Comparison of ENCODE assay signal across 8 cellular contexts in the genomic region with DNA sequence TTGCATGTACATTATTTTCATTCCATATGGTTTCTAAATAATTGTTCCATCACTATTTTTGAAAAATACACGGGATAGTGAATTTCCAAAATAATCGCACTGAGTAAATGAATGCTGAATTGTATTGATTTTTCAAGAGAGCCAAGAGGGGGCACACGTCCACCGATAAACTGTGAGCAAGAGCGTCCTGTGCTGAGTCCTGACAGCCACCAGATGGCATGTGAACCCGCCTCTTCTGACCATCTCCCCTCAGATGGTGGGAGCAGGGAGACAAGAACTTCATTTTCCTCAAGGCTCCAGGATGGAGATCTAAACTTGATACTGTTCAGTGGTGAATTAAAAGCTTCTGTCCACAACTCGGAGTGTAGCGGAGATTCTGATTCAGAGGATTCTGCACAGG. TPM values are rescaled to one million over a fixed set of nuclear protein-coding genes. Genes with fewer than 3 reads are reported as not detected.
DNase-seq lines count a peak whose midpoint lies in the region; ATAC-seq, FAIRE-seq and TF ChIP-seq lines count a peak whose summit lies in the region.

No MANE protein-coding gene starts in this region.

- H3K36me3 ChIP-seq in transverse colon (no peaks in the 10 kb centered on the region), aorta (ENCODE audit: control insufficient read depth in 1 of 2, insufficient read depth in 2 of 2, low read length in 1 of 2) (no peaks in the 10 kb centered on the region)

- intact Hi-C loops in transverse colon (cut with DNase I; ENCODE audit: low total_unique reads), result no loop called here
- intact Hi-C loops in aorta (cut with DNase I), result no loop called here

- DNase-seq in GM12865 (ENCODE audit: low read depth) (peak; percentile 72), LNCaP clone FGC (ENCODE audit: low read depth) (no peak), SW480 (ENCODE audit: low spot score) (peak; percentile 66), fibroblast of mammary gland (ENCODE audit: low read depth) (peak; percentile 45), transverse colon (peak; percentile 9), DMS153 treated with DMSO at 0.1 percent for 48 hours (lab: John Stamatoyannopoulos, UW; ENCODE audit: unreplicated experiment) (no peak), aorta (no peak)

- H3K27me3 ChIP-seq in transverse colon (no peaks in the 10 kb centered on the region), aorta (ENCODE audit: control insufficient read depth in 1 of 2, insufficient read depth in 2 of 2, low read length in 1 of 2) (no peaks in the 10 kb centered on the region)

- H3K27ac ChIP-seq in transverse colon, result no peak overlapping the region
- no peak overlapping the region for H3K27ac ChIP-seq in aorta (ENCODE audit: low read depth in 1 of 2, low read length in 2 of 2)

- H3K9me3 ChIP-seq in transverse colon (no peaks in the 10 kb centered on the region), aorta (ENCODE audit: control insufficient read depth, low read length) (peaks cover 6% of the 10 kb centered on the region)

- no peak for TF ChIP-seq EP300 in transverse colon (IDR thresholded peaks at IDR 0.05; ENCODE audit: low read depth)

- no peak for TF ChIP-seq POLR2A in transverse colon (IDR thresholded peaks at IDR 0.05)

- TF ChIP-seq CTCF in GM12865 (IDR thresholded peaks at IDR 0.05; ENCODE audit: insufficient read depth, low read depth, low read length, missing control alignments), result peak; percentile 58
- peak; percentile 75 for TF ChIP-seq CTCF in LNCaP clone FGC (IDR thresholded peaks at IDR 0.05; ENCODE audit: control insufficient read depth, extremely low read depth, insufficient read depth)
- TF ChIP-seq CTCF in fibroblast of mammary gland (conservative IDR thresholded peaks at IDR 0.05; ENCODE audit: control insufficient read depth, insufficient read depth, low read depth, low read length), result peak; percentile 37
- peak in 2 of 5 experiments; percentile 24 to 36 for TF ChIP-seq CTCF in transverse colon (IDR thresholded peaks at IDR 0.05)

- 53 to 57% methylated on average over 8 of the region's 8 CpGs for WGBS in transverse colon (ENCODE audit: low coverage in 1 of 2), 2 donors
- 47% methylated on average over 8 of the region's 8 CpGs for WGBS in aorta, 2 donors

- H3K4me1 ChIP-seq in transverse colon (no peaks in the 10 kb centered on the region), aorta (ENCODE audit: control insufficient read depth in 1 of 2, insufficient read depth in 2 of 2, low read length in 2 of 2) (no peaks in the 10 kb centered on the region)

- in situ Hi-C loops in transverse colon (cut with MboI; ENCODE audit: low pct_ligation_motif_present in 1 of 4, low pct_unique_long_range_greater_than_20kb in 1 of 4, low sequenced_read_pairs in 3 of 4), result no loop called here

- H3K4me3 ChIP-seq in GM12865 (ENCODE audit: low read depth, low read length) (no peak overlapping the region), LNCaP clone FGC (ENCODE audit: low read depth, low read length) (no peak overlapping the region), fibroblast of mammary gland (ENCODE audit: control insufficient read depth, low read depth, low read length) (no peak overlapping the region), transverse colon (no peak overlapping the region), aorta (ENCODE audit: low read length in 2 of 2) (no peak overlapping the region)

- no peak for ATAC-seq in aorta (ENCODE audit: low FRiP score)

- FAIRE-seq in A204.1 (lab: Jason Lieb, UNC), result peak; percentile 74

RNA-seq across cellular contexts. Expression of a gene that starts 30.6 kb away (rescaled TPM):
- under 1 TPM in 2 of 4 donors, not detected in 2; 0.41 to 0.79 TPM for total RNA-seq in transverse colon
- total RNA-seq in aorta, result under 1 TPM in 1 of 2 donors, not detected in 1; 0.30 TPM
- not detected for polyA plus RNA-seq in aorta

Comparison
In these comparisons a context has a peak if more than half of its experiments do, and no peak if none do; other contexts are left out.
1. DNase-seq: peak in GM12865 (single experiment), SW480 (single experiment), fibroblast of mammary gland (single experiment) and transverse colon (single experiment); none in LNCaP clone FGC (single experiment), DMS153 treated with DMSO at 0.1 percent for 48 hours (single experiment) and aorta (0 of 2).